9 cellular contexts compared by ENCODE assay signal in genomic region chr16:2150418-2151187, GRCh38. TPM values are rescaled to one million over a fixed set of nuclear protein-coding genes. Genes with fewer than 3 reads are reported as not detected.
A peak's percentile ranks its signal among the peaks of the same experiment; 100 is the strongest.
DNase-seq lines count a peak whose midpoint lies in the region; ATAC-seq and TF ChIP-seq lines count a peak whose summit lies in the region.
"Had no signal": no experiment of that assay in that cellular context is flagged by ENCODE, and none has a peak within 500 bp of the region (broad histone marks: within the 10 kb centered on the region; RNA-seq: fewer than 3 reads in every experiment).

No MANE protein-coding gene starts in this region.

- H3K36me3 ChIP-seq in BE2C (peaks cover 36% of the 10 kb centered on the region), HAP-1 (replicated peaks) (peaks cover 42% of the 10 kb centered on the region), iPS-20b (ENCODE audit: insufficient read depth, low read depth, low read length) (peaks cover 41% of the 10 kb centered on the region)

- peak overlapping the region; percentile 100 for H3K27ac ChIP-seq in RWPE1
- peak overlapping the region; percentile 45 for H3K27ac ChIP-seq in iPS-20b (ENCODE audit: low read length)
- H3K27ac ChIP-seq: HL-60 had no signal

- no peak for ATAC-seq in GM21723 (IDR thresholded peaks at IDR 0.05; ENCODE audit: unreplicated experiment)
- no peak for ATAC-seq in GM21381 (IDR thresholded peaks at IDR 0.05; ENCODE audit: unreplicated experiment)

- H3K4me1 ChIP-seq in BE2C (peaks cover 32% of the 10 kb centered on the region), HAP-1 (peaks cover 34% of the 10 kb centered on the region), iPS-20b (ENCODE audit: insufficient read depth, low read length) (peaks cover 15% of the 10 kb centered on the region; the same call in 1 of the 2 replicates)

- H3K9me3 ChIP-seq in BE2C (no peaks in the 10 kb centered on the region), HAP-1 (no peaks in the 10 kb centered on the region), iPS-20b (ENCODE audit: insufficient read depth, low read depth, low read length) (no peaks in the 10 kb centered on the region)

- TF ChIP-seq CTCF in BE2C (IDR thresholded peaks at IDR 0.05; ENCODE audit: low read depth, low read length) (peak; percentile 13; the same call in 1 of the 2 replicates), RWPE1 (conservative IDR thresholded peaks at IDR 0.05; ENCODE audit: low read depth) (peak; percentile 16; the same call in 1 of the 2 replicates)

- H3K27me3 ChIP-seq in BE2C (no peaks in the 10 kb centered on the region), HAP-1 (ENCODE audit: low read depth) (no peaks in the 10 kb centered on the region), iPS-20b (ENCODE audit: insufficient read depth, low read length) (peaks cover 15% of the 10 kb centered on the region; the same call in 1 of the 2 replicates)

- no peak overlapping the region; the same call in 1 of the 2 replicates for H3K4me3 ChIP-seq in BE2C (ENCODE audit: low read depth, low read length)
- H3K4me3 ChIP-seq in HAP-1, result peak overlapping the region; percentile 100
- H3K4me3 ChIP-seq in iPS-20b (ENCODE audit: low read length), result peak overlapping the region; percentile 85

- DNase-seq in BE2C (peak; percentile 93), HAP-1 (ENCODE audit: low spot score in 2 of 2) (peak; percentile 68 to 81), RWPE1 (ENCODE audit: low spot score) (no peak), 8988T (no peak), OCI-M2 (lab: John Stamatoyannopoulos, UW; ENCODE audit: unreplicated experiment) (no peak)

- POLR2A ChIA-PET in RWPE1 (lab: Yijun Ruan, JAX; ENCODE audit: low non-redundant PET), result interaction anchor here (0.6 kb wide), 1 partner anchor 128 kb away, joined by 7 read pairs; no protein-coding TSS in a partner anchor

- H3K9ac ChIP-seq in iPS-20b (ENCODE audit: low read depth, low read length), result peak overlapping the region; percentile 96; the same call in 1 of the 2 replicates

- CTCF ChIA-PET in RWPE1 (lab: Yijun Ruan, JAX), result interaction anchor here (0.6 to 1.9 kb wide), 4 partner anchors 10 to 59 kb away, joined by 3 to 8 read pairs (median 4); no protein-coding TSS in a partner anchor

- in situ Hi-C loops in HAP-1 (cut with MboI; ENCODE audit: low sequenced_read_pairs), result no loop called here

RNA-seq across cellular contexts. Expression of gene RAB26, which starts 2.2 kb away (rescaled TPM):
- polyA plus RNA-seq in BE2C (2012; ENCODE audit: insufficient read depth, insufficient read length, low read depth), result 9.1 TPM

RNA-seq across cellular contexts. Expression of gene TRAF7, which starts 5.0 kb away (rescaled TPM):
- polyA plus RNA-seq in BE2C (2012; ENCODE audit: insufficient read depth, insufficient read length, low read depth), result 126 TPM

RNA-seq across cellular contexts. Expression of gene PKD1, which starts 14.9 kb away (rescaled TPM):
- 375 TPM for polyA plus RNA-seq in BE2C (2012; ENCODE audit: insufficient read depth, insufficient read length, low read depth)

RNA-seq across cellular contexts. Expression of gene CASKIN1, which starts 45.8 kb away (rescaled TPM):
- polyA plus RNA-seq in BE2C (2012; ENCODE audit: insufficient read depth, insufficient read length, low read depth), result 8.6 TPM

RNA-seq across cellular contexts. Expression of gene MLST8, which starts 54.7 kb away (rescaled TPM):
- 254 TPM for polyA plus RNA-seq in BE2C (2012; ENCODE audit: insufficient read depth, insufficient read length, low read depth)

Comparison
In these comparisons a context has a peak if more than half of its experiments do, and no peak if none do; other contexts are left out.
1. DNase-seq: peak in BE2C (single experiment) and HAP-1 (2 of 2); none in RWPE1 (single experiment), 8988T (single experiment) and OCI-M2 (single experiment).